In genomic region chr17:1673041-1673790, GRCh38 we compare ENCODE assay signal across 17 cellular contexts. TPM values are rescaled to one million over a fixed set of nuclear protein-coding genes. Genes with fewer than 3 reads are reported as not detected.
DNase-seq lines count a peak whose midpoint lies in the region; ATAC-seq and TF ChIP-seq lines count a peak whose summit lies in the region.
"Had no signal": no experiment of that assay in that cellular context is flagged by ENCODE, and none has a peak within 500 bp of the region (broad histone marks: within the 10 kb centered on the region; RNA-seq: fewer than 3 reads in every experiment).

No MANE protein-coding gene starts in this region.

- POLR2A ChIA-PET in HCT116 (lab: Charles Lee) = no interaction called here
- POLR2A ChIA-PET in activated CD4-positive, alpha-beta memory T cell treated with anti-CD3 and anti-CD28 coated beads, Interleukin-2, amount 10 ng/mL, durations not matched to agents 7 days and 5 days (lab: Charles Lee) = interaction anchor here (1.3 to 2.0 kb wide), 3 partner anchors 11 to 44 kb away, joined by 3 to 11 read pairs (median 5); no protein-coding TSS in a partner anchor

- intact Hi-C loops in HCT116 (cut with micrococcal nuclease) = no loop called here

- H3K36me3 ChIP-seq in HCT116 (ENCODE audit: control insufficient read depth in 1 of 2, insufficient read depth in 2 of 2, low read length in 2 of 2) = peaks cover 59 to 77% of the 10 kb centered on the region in 2 experiments
- peaks cover 34% of the 10 kb centered on the region for H3K36me3 ChIP-seq in MM.1S (replicated peaks; ENCODE audit: insufficient read depth, low read length)

- H3K27ac ChIP-seq in HCT116 (ENCODE audit: low read depth, low read length) (no peak overlapping the region), MM.1S (ENCODE audit: low read length) (no peak overlapping the region)
- H3K27ac ChIP-seq: thyroid gland, WERI-Rb-1 had no signal

- H4K20me1 ChIP-seq in HCT116 (ENCODE audit: insufficient read depth) = peaks cover 5% of the 10 kb centered on the region; the same call in 1 of the 2 replicates
- peaks cover 3% of the 10 kb centered on the region; the same call in 1 of the 2 replicates for H4K20me1 ChIP-seq in MM.1S (ENCODE audit: insufficient read depth, low read length)

- no peak for TF ChIP-seq POLR2A in HCT116 (IDR thresholded peaks at IDR 0.05; ENCODE audit: borderline replicate concordance, extremely low read depth, insufficient read depth, insufficient read length)

- no peak overlapping the region for H2AFZ ChIP-seq in HCT116 (ENCODE audit: low read depth, low read length, poor library complexity, severe bottlenecking)
- no peak overlapping the region for H2AFZ ChIP-seq in MM.1S (ENCODE audit: low read length)

- ATAC-seq in HCT116 = no peak
- ATAC-seq in HG02763 (IDR thresholded peaks at IDR 0.05; ENCODE audit: unreplicated experiment) = no peak
- no peak for ATAC-seq in GM19455 (IDR thresholded peaks at IDR 0.05; ENCODE audit: unreplicated experiment)

- peaks cover 0 to 3% of the 10 kb centered on the region in 2 experiments; a peak in 1 of 4 replicates for H3K4me1 ChIP-seq in HCT116 (ENCODE audit: control insufficient read depth in 1 of 2, insufficient read depth in 2 of 2, low read length in 2 of 2)
- H3K4me1 ChIP-seq in MM.1S (ENCODE audit: low read length) = no peaks in the 10 kb centered on the region

- H3K4me3 ChIP-seq in HCT116 (replicated peaks in 1 of 2; ENCODE audit: low read depth in 1 of 2, low read length in 2 of 2) (no peak overlapping the region), MM.1S (ENCODE audit: low read length) (no peak overlapping the region)
- H3K4me3 ChIP-seq: thyroid gland had no signal

- RAD21 ChIA-PET in HCT116 (lab: Charles Lee; ENCODE audit: low non-redundant PET in 1 of 2, low total read pairs in 2 of 2, uncharacterized antibody in 2 of 2, unreplicated experiment in 2 of 2) = no interaction called here

- no peaks in the 10 kb centered on the region for H3K9me3 Mint-ChIP-seq in activated CD4-positive, alpha-beta memory T cell treated with anti-CD3 and anti-CD28 coated beads, Interleukin-2, amount 10 ng/mL, durations not matched to agents 7 days and 5 days
- H3K9me3 Mint-ChIP-seq in chondrocyte (ENCODE audit: low read depth) = no peaks in the 10 kb centered on the region
- H3K9me3 Mint-ChIP-seq: activated T-helper 1 cell treated with anti-CD3 and anti-CD28 coated beads, Interleukin-12 subunit alpha, Interleukin-12 subunit beta, Interleukin-2, Interleukin-4 antibody, amounts not matched to agents 30 ng/mL and 10 ng/mL and 1 ng/mL, durations not matched to agents 14 hours and 24 hours and 36 hours had no signal

- H3K79me2 ChIP-seq in HCT116 (ENCODE audit: insufficient read depth, low read length) (peaks cover 39% of the 10 kb centered on the region), MM.1S (ENCODE audit: low read length) (peaks cover 46% of the 10 kb centered on the region)

- DNase-seq in A172 (ENCODE audit: low spot score) (peak; percentile 52), HCT116 (ENCODE audit: low read depth, low spot score) (no peak), chondrocyte (ENCODE audit: low spot score) (no peak), MM.1S (no peak), GM10266 (ENCODE audit: extremely low spot score) (no peak)
- DNase-seq in activated CD4-positive, alpha-beta memory T cell treated with anti-CD3 and anti-CD28 coated beads, Interleukin-2, amount 10 ng/mL, durations not matched to agents 7 days and 5 days = peak; percentile 51
- DNase-seq: DMS79; glutamatergic neuron; islet precursor cell; NCI-H1048; NCI-H226; stimulated activated CD4-positive, alpha-beta T cell treated with anti-CD3 and anti-CD28 coated beads, Interleukin-12 subunit alpha, Interleukin-12 subunit beta, amount 100 ng/mL, for 4 hours; thyroid gland; WERI-Rb-1 had no signal

- peaks cover 10% of the 10 kb centered on the region; the same call in 1 of the 2 replicates for H3F3A ChIP-seq in MM.1S (ENCODE audit: insufficient read depth, low read length)

- TSS peak; percentile 11 for BruUV-seq in HCT116 (replicated peaks; lab: Mats Ljungman, UMichigan)

- H3K36me3 Mint-ChIP-seq in activated CD4-positive, alpha-beta memory T cell treated with anti-CD3 and anti-CD28 coated beads, Interleukin-2, amount 10 ng/mL, durations not matched to agents 7 days and 5 days (ENCODE audit: low read depth) = peaks cover 88% of the 10 kb centered on the region
- H3K36me3 Mint-ChIP-seq in chondrocyte (ENCODE audit: low read depth) = peaks cover 56% of the 10 kb centered on the region

- H3K9me3 ChIP-seq in HCT116 (ENCODE audit: control insufficient read depth in 1 of 2, insufficient read depth in 1 of 2, low read depth in 1 of 2, low read length in 2 of 2) (no peaks in the 10 kb centered on the region), MM.1S (replicated peaks; ENCODE audit: insufficient read depth, low read length) (no peaks in the 10 kb centered on the region)
- H3K9me3 ChIP-seq: thyroid gland had no signal

- CTCF ChIA-PET in HCT116 (lab: Charles Lee) = no interaction called here
- CTCF ChIA-PET in activated CD4-positive, alpha-beta memory T cell treated with anti-CD3 and anti-CD28 coated beads, Interleukin-2, amount 10 ng/mL, durations not matched to agents 7 days and 5 days (lab: Charles Lee) = interaction anchor here (0.9 to 1.5 kb wide), 4 partner anchors 8 to 48 kb away, joined by 3 read pairs; partner anchors contain the start of gene RILP

- H3K27ac Mint-ChIP-seq in activated CD4-positive, alpha-beta memory T cell treated with anti-CD3 and anti-CD28 coated beads, Interleukin-2, amount 10 ng/mL, durations not matched to agents 7 days and 5 days = peak overlapping the region; percentile 70
- peak overlapping the region; percentile 27 for H3K27ac Mint-ChIP-seq in chondrocyte (ENCODE audit: unreplicated experiment)
- H3K27ac Mint-ChIP-seq: activated T-helper 1 cell treated with anti-CD3 and anti-CD28 coated beads, Interleukin-12 subunit alpha, Interleukin-12 subunit beta, Interleukin-2, Interleukin-4 antibody, amounts not matched to agents 30 ng/mL and 10 ng/mL and 1 ng/mL, durations not matched to agents 14 hours and 24 hours and 36 hours had no signal

- H3K27me3 ChIP-seq in HCT116 (ENCODE audit: insufficient read depth, low read length) (no peaks in the 10 kb centered on the region), MM.1S (replicated peaks; ENCODE audit: insufficient read depth, low read length) (no peaks in the 10 kb centered on the region)
- H3K27me3 ChIP-seq: thyroid gland had no signal

- TF ChIP-seq CTCF in HCT116 (IDR thresholded peaks at IDR 0.05 in 2 of 3, conservative IDR thresholded peaks at IDR 0.05 in 1 of 3; ENCODE audit: borderline replicate concordance in 1 of 3, insufficient read depth in 1 of 3, low read depth in 2 of 3, low read length in 2 of 3) (no peak), chondrocyte (IDR thresholded peaks at IDR 0.05) (no peak), MM.1S (IDR thresholded peaks at IDR 0.05; ENCODE audit: low read length) (no peak), GM10266 (IDR thresholded peaks at IDR 0.05; ENCODE audit: control insufficient read depth, insufficient read depth, low read depth, missing control alignments) (no peak)

- H3K27me3 Mint-ChIP-seq in activated CD4-positive, alpha-beta memory T cell treated with anti-CD3 and anti-CD28 coated beads, Interleukin-2, amount 10 ng/mL, durations not matched to agents 7 days and 5 days = no peaks in the 10 kb centered on the region
- H3K27me3 Mint-ChIP-seq in chondrocyte (ENCODE audit: low read depth) = no peaks in the 10 kb centered on the region

- H3K9ac ChIP-seq in HCT116 (ENCODE audit: low read length) = no peak overlapping the region
- no peak overlapping the region for H3K9ac ChIP-seq in MM.1S (ENCODE audit: low read length)

- no peak overlapping the region for H3K4me3 Mint-ChIP-seq in activated CD4-positive, alpha-beta memory T cell treated with anti-CD3 and anti-CD28 coated beads, Interleukin-2, amount 10 ng/mL, durations not matched to agents 7 days and 5 days
- H3K4me3 Mint-ChIP-seq in chondrocyte (ENCODE audit: unreplicated experiment) = no peak overlapping the region
- H3K4me3 Mint-ChIP-seq: activated T-helper 1 cell treated with anti-CD3 and anti-CD28 coated beads, Interleukin-12 subunit alpha, Interleukin-12 subunit beta, Interleukin-2, Interleukin-4 antibody, amounts not matched to agents 30 ng/mL and 10 ng/mL and 1 ng/mL, durations not matched to agents 14 hours and 24 hours and 36 hours had no signal

- no peak for TF ChIP-seq RAD21 in HCT116 (IDR thresholded peaks at IDR 0.05; ENCODE audit: low read depth)

- no peaks in the 10 kb centered on the region for H3K9me2 ChIP-seq in HCT116 (ENCODE audit: insufficient read depth)
- no peaks in the 10 kb centered on the region for H3K9me2 ChIP-seq in MM.1S (replicated peaks; ENCODE audit: insufficient read depth, low read length)

- H3K4me2 ChIP-seq in HCT116 (ENCODE audit: low read length) (no peak overlapping the region), MM.1S (ENCODE audit: low read depth, low read length) (no peak overlapping the region)

- H3K4me1 Mint-ChIP-seq in activated CD4-positive, alpha-beta memory T cell treated with anti-CD3 and anti-CD28 coated beads, Interleukin-2, amount 10 ng/mL, durations not matched to agents 7 days and 5 days = peaks cover 32% of the 10 kb centered on the region
- peaks cover 12% of the 10 kb centered on the region for H3K4me1 Mint-ChIP-seq in chondrocyte (ENCODE audit: low read depth)

RNA-seq across cellular contexts. Expression of gene PRPF8, which starts 11.5 kb away (rescaled TPM):
- total RNA-seq in A172 (2014; rRNA removed; shearing (Covaris generic)) = 77.9 and 90.5 TPM in 2 replicates
- total RNA-seq in HCT116 (2021; ENCODE audit: unreplicated experiment) (386 TPM), chondrocyte (164 to 235 TPM (median 164 TPM) in 3 replicates)
- 284 and 382 TPM in 2 replicates for polyA plus RNA-seq in HCT116 (2012)
- total RNA-seq in activated CD4-positive, alpha-beta memory T cell treated with anti-CD3 and anti-CD28 coated beads, Interleukin-2, amount 10 ng/mL, durations not matched to agents 7 days and 5 days = 100 to 1,000 TPM; 264 to 267 TPM

RNA-seq across cellular contexts. Expression of gene RILP, which starts 23.6 kb away (rescaled TPM):
- total RNA-seq in A172 (2014; rRNA removed; shearing (Covaris generic)) = 5.6 and 20.3 TPM in 2 replicates
- total RNA-seq in HCT116 (2021; ENCODE audit: unreplicated experiment) (11.6 TPM), chondrocyte (1.8 to 2.0 TPM (median 1.8 TPM) in 3 replicates)
- polyA plus RNA-seq in HCT116 (2012) = 10.8 and 13.4 TPM in 2 replicates
- total RNA-seq in activated CD4-positive, alpha-beta memory T cell treated with anti-CD3 and anti-CD28 coated beads, Interleukin-2, amount 10 ng/mL, durations not matched to agents 7 days and 5 days = 1 to 10 TPM; 7.5 to 8.7 TPM

RNA-seq across cellular contexts. Expression of gene SCARF1, which starts 27.7 kb away (rescaled TPM):
- 1.0 and 1.1 TPM in 2 replicates for total RNA-seq in A172 (2014; rRNA removed; shearing (Covaris generic))
- total RNA-seq in HCT116 (2021; ENCODE audit: unreplicated experiment) = 2.2 TPM
- 0.96 and 1.2 TPM in 2 replicates for polyA plus RNA-seq in HCT116 (2012)
- total RNA-seq in activated CD4-positive, alpha-beta memory T cell treated with anti-CD3 and anti-CD28 coated beads, Interleukin-2, amount 10 ng/mL, durations not matched to agents 7 days and 5 days = 1 to 10 TPM; 2.8 to 3.2 TPM
- total RNA-seq in chondrocyte = 0.42 to 0.64 TPM (median 0.51 TPM) in 3 replicates

RNA-seq across cellular contexts. Expression of gene TLCD2, which starts 37.0 kb away (rescaled TPM):
- total RNA-seq in A172 (2014; rRNA removed; shearing (Covaris generic)) = 0.45 and 0.50 TPM in 2 replicates
- total RNA-seq in HCT116 (2021; ENCODE audit: unreplicated experiment) = 1.8 TPM
- polyA plus RNA-seq in HCT116 (2012) = 1.5 and 1.9 TPM in 2 replicates
- under 1 TPM; 0.65 to 0.75 TPM for total RNA-seq in activated CD4-positive, alpha-beta memory T cell treated with anti-CD3 and anti-CD28 coated beads, Interleukin-2, amount 10 ng/mL, durations not matched to agents 7 days and 5 days
- 5.6 to 9.5 TPM (median 9.2 TPM) in 3 replicates for total RNA-seq in chondrocyte

RNA-seq across cellular contexts. Expression of gene SLC43A2, which starts 44.6 kb away (rescaled TPM):
- 6.5 and 8.0 TPM in 2 replicates for total RNA-seq in A172 (2014; rRNA removed; shearing (Covaris generic))
- 12.6 TPM for total RNA-seq in HCT116 (2021; ENCODE audit: unreplicated experiment)
- polyA plus RNA-seq in HCT116 (2012) = 10.0 and 12.0 TPM in 2 replicates
- under 1 TPM; 0.73 to 0.85 TPM for total RNA-seq in activated CD4-positive, alpha-beta memory T cell treated with anti-CD3 and anti-CD28 coated beads, Interleukin-2, amount 10 ng/mL, durations not matched to agents 7 days and 5 days
- total RNA-seq in chondrocyte = 3.0 to 3.7 TPM (median 3.3 TPM) in 3 replicates

Comparison
In these comparisons a context has a peak if more than half of its experiments do, and no peak if none do; other contexts are left out.
1. DNase-seq: peak in A172 (single experiment) and activated CD4-positive, alpha-beta memory T cell treated with anti-CD3 and anti-CD28 coated beads, Interleukin-2, amount 10 ng/mL, durations not matched to agents 7 days and 5 days (single experiment); none in HCT116 (single experiment), chondrocyte (single experiment), MM.1S (single experiment) and GM10266 (single experiment).